In genomic region chr4:114025176-114025777, GRCh38 we compare ENCODE assay signal across 1 cellular context.
TF ChIP-seq lines count a peak whose summit lies in the region.

No MANE protein-coding gene starts in this region.

TF ChIP-seq in HepG2, 621 proteins besides CTCF, POLR2A, EP300 and RAD21 (continued from another document):
- TF ChIP-seq AHDC1 (CRISPR knock-in tag; IDR thresholded peaks at IDR 0.05; ENCODE audit: borderline replicate concordance) (peak; percentile 39; the same call in 1 of the 2 replicates), ELF1 (CRISPR knock-in tag; IDR thresholded peaks at IDR 0.05) (peak; percentile 44; the same call in 1 of the 2 replicates), POGZ (CRISPR knock-in tag; IDR thresholded peaks at IDR 0.05) (0 out of 2 replicates have a peak, but pooled peaks have one; percentile 27), ZBTB20 (CRISPR knock-in tag; IDR thresholded peaks at IDR 0.05; ENCODE audit: borderline replicate concordance, low read depth) (peak; percentile 48; the same call in 1 of the 2 replicates), SIX1 (CRISPR knock-in tag; IDR thresholded peaks at IDR 0.05; ENCODE audit: borderline replicate concordance) (peak; percentile 87; the same call in 1 of the 2 replicates), GABPA (IDR thresholded peaks at IDR 0.05; ENCODE audit: low read depth, low read length) (no peak), GABPA (CRISPR knock-in tag; IDR thresholded peaks at IDR 0.05; ENCODE audit: low read depth) (peak; percentile 41; the same call in 1 of the 2 replicates)
